ENCODE assay signal across 28 cellular contexts in genomic region chr3:123663977-123664376, GRCh38.
A peak's percentile ranks its signal among the peaks of the same experiment; 100 is the strongest.
DNase-seq lines count a peak whose midpoint lies in the region; ATAC-seq, FAIRE-seq and TF ChIP-seq lines count a peak whose summit lies in the region.
"Had no signal": no experiment of that assay in that cellular context is flagged by ENCODE, and none has a peak within 500 bp of the region (broad histone marks: within the 10 kb centered on the region; RNA-seq: fewer than 3 reads in every experiment).

No MANE protein-coding gene starts in this region.

- H3K9me3 ChIP-seq in kidney (ENCODE audit: control insufficient read depth in 1 of 2, low read length in 2 of 2) = no peaks in the 10 kb centered on the region
- no peaks in the 10 kb centered on the region for H3K9me3 ChIP-seq in thoracic aorta
- H3K9me3 ChIP-seq: neutrophil, SJCRH30 had no signal

- no peak overlapping the region for H3K9ac ChIP-seq in kidney (ENCODE audit: low read length in 2 of 2)

- no peak for FAIRE-seq in kidney (lab: Jason Lieb, UNC)

- H3K27me3 ChIP-seq in thoracic aorta (replicated peaks; ENCODE audit: insufficient read depth) = no peaks in the 10 kb centered on the region
- H3K27me3 ChIP-seq: dorsolateral prefrontal cortex, SJCRH30 had no signal

- H3K27ac ChIP-seq in kidney (ENCODE audit: low read depth in 2 of 2, low read length in 2 of 2) (peak overlapping the region; percentile 11 to 17), thoracic aorta (peak overlapping the region; percentile 94 to 98)
- H3K27ac ChIP-seq: cardiac muscle cell, dorsolateral prefrontal cortex, foreskin keratinocyte, neutrophil, SJCRH30 had no signal

- peak; percentile 29 for DNase-seq in NCI-H146 (lab: John Stamatoyannopoulos, UW)
- DNase-seq in NCI-H146 treated with DMSO at 0.1 percent for 48 hours (lab: John Stamatoyannopoulos, UW; ENCODE audit: unreplicated experiment) = no peak
- DNase-seq in NCI-H2196 treated with DMSO at 0.1 percent for 48 hours (lab: John Stamatoyannopoulos, UW; ENCODE audit: unreplicated experiment) = peak; percentile 22
- peak; percentile 66 for DNase-seq in kidney
- no peak for DNase-seq in thoracic aorta (ENCODE audit: low spot score)
- no peak for DNase-seq in NCI-H1436 treated with DMSO at 0.1 percent for 48 hours (lab: John Stamatoyannopoulos, UW)
- DNase-seq in NOMO-1 treated with dmso at 0.1 percent for 144 hours (lab: John Stamatoyannopoulos, UW; ENCODE audit: unreplicated experiment) = no peak
- DNase-seq: 8988T; activated CD4-positive, alpha-beta T cell treated with anti-CD3 and anti-CD28 coated beads for 1 hour; activated naive CD4-positive, alpha-beta T cell treated with anti-CD3 and anti-CD28 coated beads for 36 hours; activated T-cell treated with anti-CD3 and anti-CD28 coated beads, Interleukin-2, amount 50 U/mL, for 4 hours; amygdala; dorsolateral prefrontal cortex; foreskin keratinocyte; HFFc6; islet precursor cell; Kasumi-1; NCI-H1092; NCI-H2171 treated with DMSO at 0.1 percent for 48 hours; NCI-H526 treated with DMSO at 0.1 percent for 48 hours; stimulated activated CD4-positive, alpha-beta T cell treated with anti-CD3 and anti-CD28 coated beads, Interleukin-2, amount 100 ng/mL, for 48 hours; stimulated activated naive B cell treated with anti-CD40 and anti-IgM and Interleukin-4, amounts not matched to agents 10 μg/mL and 1 μg/mL and 100 μg/mL, for 72 hours; T-cell had no signal

- H3K36me3 ChIP-seq in kidney (ENCODE audit: control insufficient read depth in 1 of 2, insufficient read depth in 2 of 2, low read length in 2 of 2) = peaks cover 10 to 28% of the 10 kb centered on the region in 2 donors
- H3K36me3 ChIP-seq in thoracic aorta = peaks cover 39% of the 10 kb centered on the region
- H3K36me3 ChIP-seq: cardiac muscle cell, neutrophil, SJCRH30 had no signal

- TF ChIP-seq CTCF in kidney (IDR thresholded peaks at IDR 0.05; ENCODE audit: borderline replicate concordance, extremely low read depth, insufficient read depth) = no peak
- no peak for TF ChIP-seq CTCF in thoracic aorta (IDR thresholded peaks at IDR 0.05)

- ATAC-seq in thoracic aorta (ENCODE audit: insufficient number of reproducible peaks, low FRiP score, low read depth) (no peak), HG03135 (IDR thresholded peaks at IDR 0.05; ENCODE audit: unreplicated experiment) (no peak)
- ATAC-seq: activated T-cell treated with anti-CD3 and anti-CD28 coated beads, Interleukin-2, amount 50 U/mL, for 4 hours; foreskin keratinocyte; stimulated activated naive B cell treated with anti-CD40 and anti-IgM and Interleukin-4, amounts not matched to agents 10 μg/mL and 1 μg/mL and 100 μg/mL, for 72 hours; T-cell had no signal

- intact Hi-C loops in kidney (cut with DNase I) = no loop called here

- H3K4me3 ChIP-seq in kidney (ENCODE audit: low read length in 2 of 2) = no peak overlapping the region
- no peak overlapping the region for H3K4me3 ChIP-seq in thoracic aorta
- H3K4me3 ChIP-seq: cardiac muscle cell, dorsolateral prefrontal cortex, SJCRH30, smooth muscle cell had no signal

- H3K4me1 ChIP-seq in kidney (ENCODE audit: control insufficient read depth in 1 of 2, insufficient read depth in 1 of 2, low read depth in 1 of 2, low read length in 2 of 2) (peaks cover 33 to 45% of the 10 kb centered on the region in 2 donors), thoracic aorta (ENCODE audit: control insufficient read depth in 1 of 2, low read depth in 2 of 2) (peaks cover 30 to 70% of the 10 kb centered on the region in 2 donors)
- H3K4me1 ChIP-seq: foreskin keratinocyte had no signal

Comparison
In these comparisons a context has a peak if more than half of its experiments do, and no peak if none do; other contexts are left out.
1. DNase-seq: peak in NCI-H146 (single experiment), NCI-H2196 treated with DMSO at 0.1 percent for 48 hours (single experiment) and kidney (single experiment); none in NCI-H146 treated with DMSO at 0.1 percent for 48 hours (single experiment), thoracic aorta (single experiment), NCI-H1436 treated with DMSO at 0.1 percent for 48 hours (single experiment) and NOMO-1 treated with dmso at 0.1 percent for 144 hours (single experiment).